Comparison of ENCODE assay signal across 11 cellular contexts in the genomic region with DNA sequence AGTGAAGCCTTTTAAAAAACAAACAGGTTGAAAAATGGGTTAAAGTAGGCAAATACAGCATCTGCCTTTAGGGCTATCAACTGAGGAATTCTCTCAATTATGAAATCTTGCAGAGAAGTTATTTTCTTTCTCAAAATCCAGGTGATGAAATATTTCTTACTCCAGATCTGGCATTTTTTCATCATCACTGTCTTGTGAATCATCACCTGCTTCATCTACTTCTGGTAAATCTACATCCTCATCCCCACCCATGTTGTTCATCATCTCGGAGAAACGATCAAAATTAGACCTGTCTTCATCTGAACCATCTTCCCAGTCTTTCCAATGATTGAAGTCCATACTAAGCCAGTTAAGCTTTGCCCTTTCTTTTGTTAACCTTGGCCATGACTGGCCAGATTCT. TPM values are rescaled to one million over a fixed set of nuclear protein-coding genes. Genes with fewer than 3 reads are reported as not detected.
DNase-seq lines count a peak whose midpoint lies in the region; ATAC-seq and TF ChIP-seq lines count a peak whose summit lies in the region.
"Had no signal": no experiment of that assay in that cellular context is flagged by ENCODE, and none has a peak within 500 bp of the region (broad histone marks: within the 10 kb centered on the region; RNA-seq: fewer than 3 reads in every experiment).

No MANE protein-coding gene starts in this region.

- peak overlapping the region; percentile 20 for H3K4me3 Mint-ChIP-seq in activated CD8-positive, alpha-beta T cell treated with anti-CD3 and anti-CD28 coated beads for 36 hours
- H3K4me3 Mint-ChIP-seq in activated CD8-positive, alpha-beta T cell treated with anti-CD3 and anti-CD28 coated beads, Interleukin-2, amount 10 ng/mL, durations not matched to agents 7 days and 5 days, result no peak overlapping the region
- H3K4me3 Mint-ChIP-seq in activated T-helper 17 cell treated with anti-CD3 and anti-CD28 coated beads, Interleukin-2, amount 50 U/mL, for 72 hours, result peak overlapping the region; percentile 38
- H3K4me3 Mint-ChIP-seq in glutamatergic neuron (ENCODE audit: unreplicated experiment), result peak overlapping the region; percentile 32
- peak overlapping the region; percentile 48 for H3K4me3 Mint-ChIP-seq in stimulated activated effector memory CD8-positive, alpha-beta T cell treated with anti-CD3 and anti-CD28 coated beads, Interleukin-12 subunit alpha, Interleukin-12 subunit beta, amount 100 ng/mL, for 72 hours

- no peaks in the 10 kb centered on the region for H3K9me3 Mint-ChIP-seq in activated CD8-positive, alpha-beta T cell treated with anti-CD3 and anti-CD28 coated beads for 36 hours
- no peaks in the 10 kb centered on the region for H3K9me3 Mint-ChIP-seq in activated CD8-positive, alpha-beta T cell treated with anti-CD3 and anti-CD28 coated beads, Interleukin-2, amount 10 ng/mL, durations not matched to agents 7 days and 5 days (ENCODE audit: insufficient read depth)
- H3K9me3 Mint-ChIP-seq in activated T-helper 17 cell treated with anti-CD3 and anti-CD28 coated beads, Interleukin-2, amount 50 U/mL, for 72 hours, result no peaks in the 10 kb centered on the region
- H3K9me3 Mint-ChIP-seq in glutamatergic neuron (ENCODE audit: unreplicated experiment), result no peaks in the 10 kb centered on the region
- H3K9me3 Mint-ChIP-seq in stimulated activated effector memory CD8-positive, alpha-beta T cell treated with anti-CD3 and anti-CD28 coated beads, Interleukin-12 subunit alpha, Interleukin-12 subunit beta, amount 100 ng/mL, for 72 hours, result no peaks in the 10 kb centered on the region
- H3K9me3 Mint-ChIP-seq: activated naive CD4-positive, alpha-beta T cell treated with anti-CD3 and anti-CD28 coated beads, Interleukin-2, amount 50 U/mL, for 24 hours; memory B cell had no signal

- TF ChIP-seq EP300 in stomach (IDR thresholded peaks at IDR 0.05), result no peak

- DNase-seq in activated CD8-positive, alpha-beta T cell treated with anti-CD3 and anti-CD28 coated beads for 36 hours, result no peak
- DNase-seq in activated CD8-positive, alpha-beta T cell treated with anti-CD3 and anti-CD28 coated beads, Interleukin-2, amount 10 ng/mL, durations not matched to agents 7 days and 5 days, result no peak
- DNase-seq in glutamatergic neuron, result no peak
- no peak for DNase-seq in stimulated activated effector memory CD8-positive, alpha-beta T cell treated with anti-CD3 and anti-CD28 coated beads, Interleukin-12 subunit alpha, Interleukin-12 subunit beta, amount 100 ng/mL, for 72 hours (ENCODE audit: low spot score in 2 of 2)
- DNase-seq in glomerular visceral epithelial cell (ENCODE audit: extremely low spot score), result no peak
- DNase-seq in stomach, result no peak
- no peak for DNase-seq in DMS 273 treated with DMSO at 0.1 percent for 48 hours (lab: John Stamatoyannopoulos, UW)

- peaks cover 34% of the 10 kb centered on the region for H3K27me3 Mint-ChIP-seq in activated CD8-positive, alpha-beta T cell treated with anti-CD3 and anti-CD28 coated beads for 36 hours
- peaks cover 19% of the 10 kb centered on the region for H3K27me3 Mint-ChIP-seq in activated CD8-positive, alpha-beta T cell treated with anti-CD3 and anti-CD28 coated beads, Interleukin-2, amount 10 ng/mL, durations not matched to agents 7 days and 5 days (ENCODE audit: low read depth)
- peaks cover 59% of the 10 kb centered on the region for H3K27me3 Mint-ChIP-seq in activated T-helper 17 cell treated with anti-CD3 and anti-CD28 coated beads, Interleukin-2, amount 50 U/mL, for 72 hours
- no peaks in the 10 kb centered on the region for H3K27me3 Mint-ChIP-seq in glutamatergic neuron (ENCODE audit: unreplicated experiment)

- WGBS in stomach, 5 donors, result 46 to 69% (median 58%) methylated on average over 2 of the region's 2 CpGs

- no peaks in the 10 kb centered on the region for H3K36me3 Mint-ChIP-seq in activated CD8-positive, alpha-beta T cell treated with anti-CD3 and anti-CD28 coated beads for 36 hours (ENCODE audit: low read depth)
- H3K36me3 Mint-ChIP-seq in activated CD8-positive, alpha-beta T cell treated with anti-CD3 and anti-CD28 coated beads, Interleukin-2, amount 10 ng/mL, durations not matched to agents 7 days and 5 days (ENCODE audit: low read depth), result no peaks in the 10 kb centered on the region
- no peaks in the 10 kb centered on the region for H3K36me3 Mint-ChIP-seq in activated T-helper 17 cell treated with anti-CD3 and anti-CD28 coated beads, Interleukin-2, amount 50 U/mL, for 72 hours (ENCODE audit: low read depth)
- no peaks in the 10 kb centered on the region for H3K36me3 Mint-ChIP-seq in glutamatergic neuron (ENCODE audit: unreplicated experiment)
- H3K36me3 Mint-ChIP-seq in stimulated activated effector memory CD8-positive, alpha-beta T cell treated with anti-CD3 and anti-CD28 coated beads, Interleukin-12 subunit alpha, Interleukin-12 subunit beta, amount 100 ng/mL, for 72 hours, result no peaks in the 10 kb centered on the region
- H3K36me3 Mint-ChIP-seq: activated naive CD4-positive, alpha-beta T cell treated with anti-CD3 and anti-CD28 coated beads, Interleukin-2, amount 50 U/mL, for 24 hours; memory B cell had no signal

- no peaks in the 10 kb centered on the region for H3K36me3 ChIP-seq in stomach
- H3K36me3 ChIP-seq: heart right ventricle had no signal

- no peak overlapping the region for H3K27ac ChIP-seq in stomach
- H3K27ac ChIP-seq: heart right ventricle had no signal

- TF ChIP-seq CTCF in activated CD8-positive, alpha-beta T cell treated with anti-CD3 and anti-CD28 coated beads for 36 hours (IDR thresholded peaks at IDR 0.05), result no peak
- TF ChIP-seq CTCF in glutamatergic neuron (IDR thresholded peaks at IDR 0.05; ENCODE audit: partially characterized antibody, unreplicated experiment), result no peak
- no peak for TF ChIP-seq CTCF in stomach (IDR thresholded peaks at IDR 0.05)

- peaks cover 5% of the 10 kb centered on the region for H3K4me1 Mint-ChIP-seq in activated CD8-positive, alpha-beta T cell treated with anti-CD3 and anti-CD28 coated beads for 36 hours (ENCODE audit: low read depth)
- peaks cover 6% of the 10 kb centered on the region for H3K4me1 Mint-ChIP-seq in activated CD8-positive, alpha-beta T cell treated with anti-CD3 and anti-CD28 coated beads, Interleukin-2, amount 10 ng/mL, durations not matched to agents 7 days and 5 days (ENCODE audit: low read depth)
- no peaks in the 10 kb centered on the region for H3K4me1 Mint-ChIP-seq in activated T-helper 17 cell treated with anti-CD3 and anti-CD28 coated beads, Interleukin-2, amount 50 U/mL, for 72 hours
- peaks cover 4% of the 10 kb centered on the region for H3K4me1 Mint-ChIP-seq in glutamatergic neuron (ENCODE audit: low read depth, unreplicated experiment)
- peaks cover 13% of the 10 kb centered on the region for H3K4me1 Mint-ChIP-seq in stimulated activated effector memory CD8-positive, alpha-beta T cell treated with anti-CD3 and anti-CD28 coated beads, Interleukin-12 subunit alpha, Interleukin-12 subunit beta, amount 100 ng/mL, for 72 hours

- CTCF ChIA-PET in activated CD8-positive, alpha-beta T cell treated with anti-CD3 and anti-CD28 coated beads for 36 hours (lab: Charles Lee), result interaction anchor here (1.2 kb wide), 1 partner anchor 19 kb away, joined by 6 read pairs; no protein-coding TSS in a partner anchor
- CTCF ChIA-PET in activated CD8-positive, alpha-beta T cell treated with anti-CD3 and anti-CD28 coated beads, Interleukin-2, amount 10 ng/mL, durations not matched to agents 7 days and 5 days (lab: Charles Lee), result interaction anchor here (0.8 to 1.6 kb wide), 2 partner anchors 19 to 178 kb away, joined by 3 to 12 read pairs; no protein-coding TSS in a partner anchor

- ATAC-seq in activated CD8-positive, alpha-beta T cell treated with anti-CD3 and anti-CD28 coated beads for 36 hours, result no peak
- no peak for ATAC-seq in activated CD8-positive, alpha-beta T cell treated with anti-CD3 and anti-CD28 coated beads, Interleukin-2, amount 10 ng/mL, durations not matched to agents 7 days and 5 days
- ATAC-seq in activated T-helper 17 cell treated with anti-CD3 and anti-CD28 coated beads, Interleukin-2, amount 50 U/mL, for 72 hours (replicated peaks), result no peak
- ATAC-seq in stimulated activated effector memory CD8-positive, alpha-beta T cell treated with anti-CD3 and anti-CD28 coated beads, Interleukin-12 subunit alpha, Interleukin-12 subunit beta, amount 100 ng/mL, for 72 hours, result no peak

- no peak for TF ChIP-seq POLR2A in stomach (IDR thresholded peaks at IDR 0.05)

- no peak overlapping the region for H3K27ac Mint-ChIP-seq in activated CD8-positive, alpha-beta T cell treated with anti-CD3 and anti-CD28 coated beads for 36 hours
- H3K27ac Mint-ChIP-seq in activated CD8-positive, alpha-beta T cell treated with anti-CD3 and anti-CD28 coated beads, Interleukin-2, amount 10 ng/mL, durations not matched to agents 7 days and 5 days, result no peak overlapping the region
- H3K27ac Mint-ChIP-seq in activated T-helper 17 cell treated with anti-CD3 and anti-CD28 coated beads, Interleukin-2, amount 50 U/mL, for 72 hours, result no peak overlapping the region
- H3K27ac Mint-ChIP-seq in glutamatergic neuron (ENCODE audit: unreplicated experiment), result peak overlapping the region; percentile 12
- no peak overlapping the region for H3K27ac Mint-ChIP-seq in stimulated activated effector memory CD8-positive, alpha-beta T cell treated with anti-CD3 and anti-CD28 coated beads, Interleukin-12 subunit alpha, Interleukin-12 subunit beta, amount 100 ng/mL, for 72 hours
- H3K27ac Mint-ChIP-seq: activated naive CD4-positive, alpha-beta T cell treated with anti-CD3 and anti-CD28 coated beads, Interleukin-2, amount 50 U/mL, for 24 hours; memory B cell had no signal

- peaks cover 0 to 61% (median 24%) of the 10 kb centered on the region in 3 donors for H3K27me3 ChIP-seq in stomach

- intact Hi-C loops in activated CD8-positive, alpha-beta T cell treated with anti-CD3 and anti-CD28 coated beads for 36 hours (cut with micrococcal nuclease), result no loop called here
- intact Hi-C loops in stomach (cut with DNase I; ENCODE audit: low total_unique reads), result no loop called here

- POLR2A ChIA-PET in activated CD8-positive, alpha-beta T cell treated with anti-CD3 and anti-CD28 coated beads for 36 hours (lab: Charles Lee), result no interaction called here
- POLR2A ChIA-PET in activated CD8-positive, alpha-beta T cell treated with anti-CD3 and anti-CD28 coated beads, Interleukin-2, amount 10 ng/mL, durations not matched to agents 7 days and 5 days (lab: Charles Lee), result no interaction called here

- H3K4me3 ChIP-seq in stomach, result peak overlapping the region in 2 of 4 donors; percentile 6 to 19

- peaks cover 0 to 11% (median 8%) of the 10 kb centered on the region in 4 donors for H3K4me1 ChIP-seq in stomach

- H3K9me3 ChIP-seq in stomach, result no peaks in the 10 kb centered on the region
- H3K9me3 ChIP-seq: heart right ventricle had no signal

RNA-seq across cellular contexts. Expression of gene HPF1, which starts 33.3 kb away (rescaled TPM):
- 10 to 100 TPM; 20.4 to 28.2 TPM for total RNA-seq in activated CD8-positive, alpha-beta T cell treated with anti-CD3 and anti-CD28 coated beads for 36 hours
- 10 to 100 TPM; 16.4 to 17.4 TPM for total RNA-seq in activated CD8-positive, alpha-beta T cell treated with anti-CD3 and anti-CD28 coated beads, Interleukin-2, amount 10 ng/mL, durations not matched to agents 7 days and 5 days
- total RNA-seq in activated T-helper 17 cell treated with anti-CD3 and anti-CD28 coated beads, Interleukin-2, amount 50 U/mL, for 72 hours, result 10 to 100 TPM; 19.0 to 27.0 TPM
- total RNA-seq in glutamatergic neuron (ENCODE audit: unreplicated experiment), result 25.0 TPM
- total RNA-seq in stomach, result 10 to 100 TPM in 1 of 5 donors, 1 to 10 TPM in 2, under 1 TPM in 1, not detected in 1; 0.58 to 20.4 (median 3.5) TPM
- polyA plus RNA-seq in stomach, result 10 to 100 TPM; 22.5 to 27.1 (median 22.8) TPM
